In the genomic region with DNA sequence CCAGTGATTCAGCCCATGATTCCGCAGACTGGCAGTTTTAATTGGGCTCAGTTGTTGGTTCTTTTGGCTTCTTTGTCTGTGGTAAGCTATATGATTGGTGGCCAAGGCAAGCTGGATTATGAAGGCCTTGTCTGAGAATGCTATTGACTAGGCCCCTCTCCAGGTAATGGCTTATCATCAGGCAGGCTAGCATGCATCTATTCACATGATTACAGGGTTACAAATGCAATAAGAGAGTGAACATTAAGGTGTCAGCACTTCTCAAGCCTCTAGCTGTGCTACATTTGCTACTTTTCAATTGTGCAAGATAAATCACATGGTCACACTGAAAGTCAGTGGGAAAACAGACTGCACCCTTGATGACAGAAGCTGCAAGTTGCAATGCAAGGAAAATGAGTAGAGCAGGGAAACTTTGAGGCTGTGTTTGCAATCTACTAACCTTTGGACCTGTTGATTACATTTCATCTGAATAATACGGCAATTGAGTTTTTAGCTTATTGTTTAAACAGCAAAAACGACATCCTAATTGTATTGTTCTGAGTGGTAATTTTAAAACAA, we compare ENCODE assay signal across 1 cellular context.
TF ChIP-seq lines count a peak whose summit lies in the region.

No MANE protein-coding gene starts in this region.

TF ChIP-seq in H1, 55 proteins besides CTCF, POLR2A, EP300 and RAD21 (continued from another document):
- TF ChIP-seq YY1 (IDR thresholded peaks at IDR 0.05; ENCODE audit: low read depth, low read length) (no peak), BCL11A (IDR thresholded peaks at IDR 0.05; ENCODE audit: low read depth in 2 of 2, low read length in 2 of 2) (no peak), SRF (IDR thresholded peaks at IDR 0.05; ENCODE audit: low read depth, low read length) (no peak), CTBP2 (IDR thresholded peaks at IDR 0.05; ENCODE audit: borderline replicate concordance, insufficient read depth, insufficient read length, low read length) (no peak)
- TF ChIP-seq, protein P1, sequence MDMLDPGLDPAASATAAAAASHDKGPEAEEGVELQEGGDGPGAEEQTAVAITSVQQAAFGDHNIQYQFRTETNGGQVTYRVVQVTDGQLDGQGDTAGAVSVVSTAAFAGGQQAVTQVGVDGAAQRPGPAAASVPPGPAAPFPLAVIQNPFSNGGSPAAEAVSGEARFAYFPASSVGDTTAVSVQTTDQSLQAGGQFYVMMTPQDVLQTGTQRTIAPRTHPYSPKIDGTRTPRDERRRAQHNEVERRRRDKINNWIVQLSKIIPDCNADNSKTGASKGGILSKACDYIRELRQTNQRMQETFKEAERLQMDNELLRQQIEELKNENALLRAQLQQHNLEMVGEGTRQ (IDR thresholded peaks at IDR 0.05; ENCODE audit: low read length): no peak
